Comparison of ENCODE assay signal across 7 cellular contexts in the genomic region with DNA sequence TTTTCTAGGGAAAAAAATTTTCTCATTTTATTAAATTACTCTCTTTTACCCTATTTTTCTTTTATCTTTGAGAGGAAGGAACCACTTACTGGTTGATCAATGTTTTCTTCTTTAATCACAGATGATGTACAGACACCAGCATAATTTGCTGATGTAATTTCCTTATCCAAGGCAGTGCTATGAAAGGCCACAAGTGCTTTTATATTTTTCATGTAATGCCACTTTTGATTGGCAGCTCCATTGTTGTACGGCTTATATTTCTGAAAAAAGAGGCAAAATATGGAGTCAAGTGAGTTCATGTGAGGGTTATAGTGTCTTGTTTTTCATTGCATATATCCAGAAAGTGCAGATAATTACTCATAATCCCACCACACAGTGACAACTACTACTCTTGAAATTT.
"Had no signal": no experiment of that assay in that cellular context is flagged by ENCODE, and none has a peak within 500 bp of the region (broad histone marks: within the 10 kb centered on the region; RNA-seq: fewer than 3 reads in every experiment).

No MANE protein-coding gene starts in this region.

- ATAC-seq: HepG2, K562 had no signal

- DNase-seq: IMR-90, KBM-7, KG1 had no signal

- H3K27me3 Mint-ChIP-seq: IgD-negative memory B cell had no signal

- H3K4me3 ChIP-seq: K562 had no signal

- H3K27ac ChIP-seq: HL-60 had no signal

- H3K36me3 Mint-ChIP-seq: IgD-negative memory B cell had no signal

- H3K4me1 Mint-ChIP-seq: IgD-negative memory B cell had no signal

- H3K4me3 Mint-ChIP-seq: IgD-negative memory B cell had no signal

- H3K27ac Mint-ChIP-seq: IgD-negative memory B cell had no signal
